Comparison of ENCODE assay signal across 8 cellular contexts in the genomic region with DNA sequence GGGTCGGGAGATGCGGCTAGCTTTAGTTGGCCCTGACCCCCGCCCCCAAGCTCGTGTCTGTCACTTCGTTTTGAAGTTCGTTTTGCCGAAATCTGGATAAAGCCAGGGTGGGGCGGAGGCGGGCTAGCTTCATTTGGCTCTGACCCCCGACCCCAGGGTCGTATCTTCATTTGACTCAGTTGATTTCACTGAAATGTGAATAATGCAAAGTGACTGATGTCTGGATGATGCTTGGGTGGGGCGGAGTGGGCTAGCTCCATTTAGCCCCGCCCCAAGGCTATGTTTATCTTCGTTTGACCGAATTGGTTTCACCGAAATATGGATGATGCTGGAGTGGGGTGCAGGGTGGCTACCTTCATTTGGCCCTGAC. TPM values are rescaled to one million over a fixed set of nuclear protein-coding genes. Genes with fewer than 3 reads are reported as not detected.
DNase-seq lines count a peak whose midpoint lies in the region; ATAC-seq, FAIRE-seq and TF ChIP-seq lines count a peak whose summit lies in the region.

No MANE protein-coding gene starts in this region.

- ATAC-seq in A549, result peak; percentile 44 to 74; a peak in 4 of 6 replicates
- ATAC-seq in GM18511 (IDR thresholded peaks at IDR 0.05; ENCODE audit: unreplicated experiment), result peak; percentile 40
- peak; percentile 2 for ATAC-seq in upper lobe of right lung

- H3K4me1 ChIP-seq in A549, result peaks cover 28% of the 10 kb centered on the region; the same call in 2 of the 3 replicates
- peaks cover 14% of the 10 kb centered on the region for H3K4me1 ChIP-seq in HUES64 (ENCODE audit: insufficient read depth, low read length)
- H3K4me1 ChIP-seq in esophagus (ENCODE audit: control insufficient read depth in 2 of 2, insufficient read depth in 2 of 2, low read length in 1 of 2), result no peaks in the 10 kb centered on the region
- H3K4me1 ChIP-seq in upper lobe of right lung, result peaks cover 26% of the 10 kb centered on the region

- H3K36me3 ChIP-seq in HUES64 (ENCODE audit: insufficient read depth, low read length) (peaks cover 44% of the 10 kb centered on the region), esophagus (ENCODE audit: control insufficient read depth in 2 of 2, insufficient read depth in 2 of 2, low read length in 1 of 2) (peaks cover 0 to 5% of the 10 kb centered on the region in 2 donors), upper lobe of right lung (peaks cover 42% of the 10 kb centered on the region)

- TF ChIP-seq RAD21 in A549 (conservative IDR thresholded peaks at IDR 0.05 in 1 of 2, IDR thresholded peaks at IDR 0.05 in 1 of 2), result no peak

- H3K36me3 Mint-ChIP-seq in activated CD4-positive, alpha-beta memory T cell treated with anti-CD3 and anti-CD28 coated beads, Interleukin-2, amount 10 ng/mL, durations not matched to agents 7 days and 5 days (ENCODE audit: low read depth), result peaks cover 53% of the 10 kb centered on the region
- H3K36me3 Mint-ChIP-seq in nephron progenitor cell (ENCODE audit: low read depth), result peaks cover 36% of the 10 kb centered on the region

- TF ChIP-seq CTCF in A549 (IDR thresholded peaks at IDR 0.05) (no peak), nephron progenitor cell (IDR thresholded peaks at IDR 0.05) (no peak), upper lobe of right lung (IDR thresholded peaks at IDR 0.05) (no peak)

- intact Hi-C loops in upper lobe of right lung (cut with DNase I), result no loop called here

- H3K4me1 Mint-ChIP-seq in activated CD4-positive, alpha-beta memory T cell treated with anti-CD3 and anti-CD28 coated beads, Interleukin-2, amount 10 ng/mL, durations not matched to agents 7 days and 5 days, result peaks cover 46% of the 10 kb centered on the region
- H3K4me1 Mint-ChIP-seq in nephron progenitor cell, result peaks cover 24% of the 10 kb centered on the region

- H3K9me3 Mint-ChIP-seq in activated CD4-positive, alpha-beta memory T cell treated with anti-CD3 and anti-CD28 coated beads, Interleukin-2, amount 10 ng/mL, durations not matched to agents 7 days and 5 days, result peaks cover under 1% of the 10 kb centered on the region
- peaks cover 16% of the 10 kb centered on the region for H3K9me3 Mint-ChIP-seq in nephron progenitor cell

- H3K27me3 ChIP-seq in HUES64 (ENCODE audit: insufficient read depth, low read length), result no peaks in the 10 kb centered on the region
- H3K27me3 ChIP-seq in esophagus (ENCODE audit: control insufficient read depth in 1 of 2, insufficient read depth in 2 of 2, low read length in 2 of 2), result no peaks in the 10 kb centered on the region
- no peaks in the 10 kb centered on the region for H3K27me3 ChIP-seq in upper lobe of right lung

- H3K9me3 ChIP-seq in A549 (no peaks in the 10 kb centered on the region; the same call in 2 of the 3 replicates), HUES64 (ENCODE audit: insufficient read depth, low read depth, low read length) (no peaks in the 10 kb centered on the region), esophagus (ENCODE audit: control insufficient read depth in 2 of 2, insufficient read depth in 1 of 2, low read depth in 1 of 2, low read length in 1 of 2) (no peaks in the 10 kb centered on the region), upper lobe of right lung (no peaks in the 10 kb centered on the region)

- H3K9ac ChIP-seq in HUES64 (ENCODE audit: low read depth, low read length), result peak overlapping the region; percentile 97

- peak overlapping the region; percentile 87 for H3K4me3 Mint-ChIP-seq in activated CD4-positive, alpha-beta memory T cell treated with anti-CD3 and anti-CD28 coated beads, Interleukin-2, amount 10 ng/mL, durations not matched to agents 7 days and 5 days
- peak overlapping the region; percentile 95 for H3K4me3 Mint-ChIP-seq in nephron progenitor cell

- CTCF ChIA-PET in A549 (lab: Yijun Ruan, JAX), result interaction anchor here (0.6 to 7.6 kb wide), 3 partner anchors 11 to 22 kb away, joined by 3 to 55 read pairs (median 5); no protein-coding TSS in a partner anchor
- CTCF ChIA-PET in activated CD4-positive, alpha-beta memory T cell treated with anti-CD3 and anti-CD28 coated beads, Interleukin-2, amount 10 ng/mL, durations not matched to agents 7 days and 5 days (lab: Charles Lee), result interaction anchor here (0.7 to 2.2 kb wide), 5 partner anchors 12 to 429 kb away, joined by 3 to 17 read pairs (median 4); no protein-coding TSS in a partner anchor

- POLR2A ChIA-PET in A549 (lab: Yijun Ruan, JAX), result interaction anchor here (1.8 kb wide), 1 partner anchor 8 kb away, joined by 9 read pairs; no protein-coding TSS in a partner anchor
- POLR2A ChIA-PET in activated CD4-positive, alpha-beta memory T cell treated with anti-CD3 and anti-CD28 coated beads, Interleukin-2, amount 10 ng/mL, durations not matched to agents 7 days and 5 days (lab: Charles Lee), result interaction anchor here (0.5 to 3.6 kb wide), 22 partner anchors 8 to 1633 kb away, joined by 3 to 37 read pairs (median 3); a partner anchor contains a TSS

- 0% methylated on average over 16 of the region's 16 CpGs for WGBS in A549 (ENCODE audit: missing lambda C conversion rate)
- WGBS in HUES64, result 1% methylated on average over 16 of the region's 16 CpGs
- WGBS in esophagus, 2 donors, result 1% methylated on average over 16 of the region's 16 CpGs

- H3K27me3 Mint-ChIP-seq in activated CD4-positive, alpha-beta memory T cell treated with anti-CD3 and anti-CD28 coated beads, Interleukin-2, amount 10 ng/mL, durations not matched to agents 7 days and 5 days, result no peaks in the 10 kb centered on the region
- H3K27me3 Mint-ChIP-seq in nephron progenitor cell (ENCODE audit: low read depth, poor library complexity), result peaks cover 9% of the 10 kb centered on the region

- no peak for TF ChIP-seq EP300 in A549 (IDR thresholded peaks at IDR 0.05)

- peak overlapping the region; percentile 93 for H3K4me2 ChIP-seq in A549

- peak in 1 of 2 experiments; percentile 61 for DNase-seq in A549 (ENCODE audit: low read depth in 1 of 2, low spot score in 1 of 2)
- DNase-seq in activated CD4-positive, alpha-beta memory T cell treated with anti-CD3 and anti-CD28 coated beads, Interleukin-2, amount 10 ng/mL, durations not matched to agents 7 days and 5 days, result peak; percentile 50
- DNase-seq in nephron progenitor cell, result peak; percentile 28
- DNase-seq in upper lobe of right lung, result no peak
- DNase-seq in mesenteric fat pad (ENCODE audit: low spot score), result no peak

- peak overlapping the region; percentile 90 for H3K27ac Mint-ChIP-seq in activated CD4-positive, alpha-beta memory T cell treated with anti-CD3 and anti-CD28 coated beads, Interleukin-2, amount 10 ng/mL, durations not matched to agents 7 days and 5 days
- peak overlapping the region; percentile 99 for H3K27ac Mint-ChIP-seq in nephron progenitor cell

- peak overlapping the region; percentile 97 for H3K4me3 ChIP-seq in A549
- H3K4me3 ChIP-seq in HUES64 (ENCODE audit: low read length), result peak overlapping the region; percentile 91
- H3K4me3 ChIP-seq in esophagus (ENCODE audit: low read depth in 1 of 2, low read length in 2 of 2), result peak overlapping the region; percentile 88 to 96
- peak overlapping the region; percentile 95 for H3K4me3 ChIP-seq in upper lobe of right lung

- no peak for TF ChIP-seq POLR2A in A549 (IDR thresholded peaks at IDR 0.05; ENCODE audit: low read length)

- H3K27ac ChIP-seq in A549 (peak overlapping the region; percentile 97 to 99), HUES64 (ENCODE audit: low read depth, low read length) (peak overlapping the region; percentile 95), esophagus (ENCODE audit: low read depth in 2 of 2, low read length in 1 of 2) (peak overlapping the region; percentile 96 to 98), upper lobe of right lung (peak overlapping the region; percentile 85)

- no peak for FAIRE-seq in A549 (lab: Jason Lieb, UNC)

TF ChIP-seq in A549, 52 proteins besides CTCF, POLR2A, EP300 and RAD21 (continues in another document):
- TF ChIP-seq TP53 (CRISPR knock-in tag; IDR thresholded peaks at IDR 0.05) (no peak), CEBPB (IDR thresholded peaks at IDR 0.05) (no peak), FOXS1 (CRISPR knock-in tag; IDR thresholded peaks at IDR 0.05) (no peak), JUNB (IDR thresholded peaks at IDR 0.05) (no peak), MYC (IDR thresholded peaks at IDR 0.05; ENCODE audit: borderline replicate concordance, low read length) (no peak), SREBF2 (IDR thresholded peaks at IDR 0.05) (no peak), RARB (CRISPR knock-in tag; IDR thresholded peaks at IDR 0.05) (no peak), MAZ (IDR thresholded peaks at IDR 0.05; ENCODE audit: borderline replicate concordance, low read depth, low read length) (no peak), KDM5A (IDR thresholded peaks at IDR 0.05) (no peak)
- TF ChIP-seq, protein P1, sequence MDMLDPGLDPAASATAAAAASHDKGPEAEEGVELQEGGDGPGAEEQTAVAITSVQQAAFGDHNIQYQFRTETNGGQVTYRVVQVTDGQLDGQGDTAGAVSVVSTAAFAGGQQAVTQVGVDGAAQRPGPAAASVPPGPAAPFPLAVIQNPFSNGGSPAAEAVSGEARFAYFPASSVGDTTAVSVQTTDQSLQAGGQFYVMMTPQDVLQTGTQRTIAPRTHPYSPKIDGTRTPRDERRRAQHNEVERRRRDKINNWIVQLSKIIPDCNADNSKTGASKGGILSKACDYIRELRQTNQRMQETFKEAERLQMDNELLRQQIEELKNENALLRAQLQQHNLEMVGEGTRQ (IDR thresholded peaks at IDR 0.05), result no peak
- TF ChIP-seq, protein P2, sequence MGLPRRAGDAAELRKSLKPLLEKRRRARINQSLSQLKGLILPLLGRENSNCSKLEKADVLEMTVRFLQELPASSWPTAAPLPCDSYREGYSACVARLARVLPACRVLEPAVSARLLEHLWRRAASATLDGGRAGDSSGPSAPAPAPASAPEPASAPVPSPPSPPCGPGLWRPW (IDR thresholded peaks at IDR 0.05), result no peak
- TF ChIP-seq, protein P3, sequence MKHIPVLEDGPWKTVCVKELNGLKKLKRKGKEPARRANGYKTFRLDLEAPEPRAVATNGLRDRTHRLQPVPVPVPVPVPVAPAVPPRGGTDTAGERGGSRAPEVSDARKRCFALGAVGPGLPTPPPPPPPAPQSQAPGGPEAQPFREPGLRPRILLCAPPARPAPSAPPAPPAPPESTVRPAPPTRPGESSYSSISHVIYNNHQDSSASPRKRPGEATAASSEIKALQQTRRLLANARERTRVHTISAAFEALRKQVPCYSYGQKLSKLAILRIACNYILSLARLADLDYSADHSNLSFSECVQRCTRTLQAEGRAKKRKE (CRISPR knock-in tag; IDR thresholded peaks at IDR 0.05; ENCODE audit: low read depth), result no peak

RNA-seq across cellular contexts. Expression of a gene that starts 0.7 kb away (rescaled TPM):
- polyA plus RNA-seq in A549 (2011; rRNA removed) (170 and 211 TPM in 2 replicates), A549 (2017; fragmentation: RNase III; extraction: RNeasy Plus Mini Kit Qiagen cat#74134 plus additional on column Dnase treatment) (210 to 219 TPM (median 212 TPM) in 3 replicates), esophagus (10 to 100 TPM; 29.8 to 84.2 TPM)
- polyA plus RNA-seq in A549 (2012; cell fraction: cytosol; rRNA removed), result 116 and 126 TPM in 2 replicates
- polyA plus RNA-seq in A549 (2012; cell fraction: nucleus; rRNA removed), result 60.9 and 65.6 TPM in 2 replicates
- 75.8 and 83.4 TPM in 2 replicates for polyA minus RNA-seq in A549 (2011; rRNA and poly(A)+ RNA removed)
- 134 TPM for polyA plus RNA-seq in HUES64 (2013, experiment 1 of 2)
- 135 TPM for polyA plus RNA-seq in HUES64 (2013, experiment 2 of 2)
- 10 to 100 TPM; 95.0 to 97.6 TPM for total RNA-seq in activated CD4-positive, alpha-beta memory T cell treated with anti-CD3 and anti-CD28 coated beads, Interleukin-2, amount 10 ng/mL, durations not matched to agents 7 days and 5 days
- total RNA-seq in upper lobe of right lung (59.7 TPM), mesenteric fat pad (86.5 TPM)

Comparison
In these comparisons a context has a peak if more than half of its experiments do, and no peak if none do; other contexts are left out.
1. ATAC-seq: peak in every context shown above with its lines; median percentile 59 in A549; 40 in GM18511; 2 in upper lobe of right lung.
2. DNase-seq: peak in activated CD4-positive, alpha-beta memory T cell treated with anti-CD3 and anti-CD28 coated beads, Interleukin-2, amount 10 ng/mL, durations not matched to agents 7 days and 5 days (single experiment) and nephron progenitor cell (single experiment); none in upper lobe of right lung (single experiment) and mesenteric fat pad (single experiment).
3. Peak in every context shown above with its lines, with median percentiles within 50 percentile points of each other: H3K27ac ChIP-seq and H3K4me3 ChIP-seq.